In the genomic region with DNA sequence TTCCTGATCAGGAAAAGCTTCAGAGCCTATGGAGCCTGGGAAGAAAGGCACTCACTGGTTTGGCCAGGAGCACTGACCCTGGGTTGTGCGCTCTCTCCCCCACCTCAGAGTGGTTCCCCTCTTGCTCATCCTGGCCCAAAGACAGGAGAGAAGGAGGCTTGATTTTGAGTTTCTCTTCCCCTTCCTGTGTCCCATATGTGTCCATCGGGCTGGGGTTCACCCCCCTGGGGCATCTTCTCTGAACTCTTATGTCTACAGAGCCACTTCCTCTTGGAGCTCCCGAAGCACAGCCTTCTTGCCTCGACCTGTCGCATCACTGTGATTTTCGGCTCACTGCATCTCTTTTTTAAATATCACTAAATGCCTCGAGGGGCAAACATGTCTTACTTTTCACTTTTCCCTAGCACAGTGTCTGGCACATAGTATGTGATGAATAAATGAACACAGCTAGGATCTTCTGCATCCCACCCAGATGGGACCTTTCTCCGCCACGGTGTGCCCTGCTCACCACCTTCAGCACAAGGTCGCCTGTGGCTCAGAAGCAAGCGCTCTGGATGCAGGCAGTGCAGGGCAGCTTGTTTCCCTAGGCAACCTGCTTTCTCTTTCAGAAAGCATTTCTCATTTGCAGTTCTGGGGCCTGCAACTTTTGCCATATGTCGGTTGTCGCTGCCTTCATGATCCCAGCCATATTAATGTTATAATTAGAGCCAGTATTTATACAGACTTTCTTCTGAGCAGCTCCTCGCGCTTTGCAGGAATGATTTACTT, we compare ENCODE assay signal across 12 cellular contexts.
DNase-seq lines count a peak whose midpoint lies in the region; ATAC-seq, FAIRE-seq and TF ChIP-seq lines count a peak whose summit lies in the region.
"Had no signal": no experiment of that assay in that cellular context is flagged by ENCODE, and none has a peak within 500 bp of the region (broad histone marks: within the 10 kb centered on the region; RNA-seq: fewer than 3 reads in every experiment).

No MANE protein-coding gene starts in this region.

- H3K36me3 ChIP-seq in pancreas, result no peaks in the 10 kb centered on the region

- no peaks in the 10 kb centered on the region for H3K36me3 Mint-ChIP-seq in activated naive CD4-positive, alpha-beta T cell treated with anti-CD3 and anti-CD28 coated beads, Interleukin-2, amount 10 ng/mL, durations not matched to agents 7 days and 5 days
- no peaks in the 10 kb centered on the region for H3K36me3 Mint-ChIP-seq in activated naive CD4-positive, alpha-beta T cell treated with anti-CD3 and anti-CD28 coated beads for 36 hours (ENCODE audit: low read depth)
- H3K36me3 Mint-ChIP-seq in T-helper 2 cell treated with Interferon-gamma antibody and Interleukin-4, amounts not matched to agents 5 μg/mL and 100 μg/mL, for 36 hours (ENCODE audit: low read depth), result no peaks in the 10 kb centered on the region
- no peaks in the 10 kb centered on the region for H3K36me3 Mint-ChIP-seq in stimulated activated naive B cell treated with anti-CD40 and anti-IgM and Interleukin-4, amounts not matched to agents 10 μg/mL and 1 μg/mL and 100 μg/mL, for 72 hours

- CTCF ChIA-PET in activated naive CD4-positive, alpha-beta T cell treated with anti-CD3 and anti-CD28 coated beads, Interleukin-2, amount 10 ng/mL, durations not matched to agents 7 days and 5 days (lab: Charles Lee), result interaction anchor here (1.0 to 1.3 kb wide), 2 partner anchors 10 to 15 kb away, joined by 3 read pairs; no protein-coding TSS in a partner anchor
- CTCF ChIA-PET in activated naive CD4-positive, alpha-beta T cell treated with anti-CD3 and anti-CD28 coated beads for 36 hours (lab: Charles Lee), result interaction anchor here (0.9 to 2.1 kb wide), 3 partner anchors 32 to 62 kb away, joined by 3 to 6 read pairs (median 3); no protein-coding TSS in a partner anchor

- H3K27ac ChIP-seq in pancreas, result no peak overlapping the region

- no peaks in the 10 kb centered on the region for H3K9me3 Mint-ChIP-seq in activated naive CD4-positive, alpha-beta T cell treated with anti-CD3 and anti-CD28 coated beads, Interleukin-2, amount 10 ng/mL, durations not matched to agents 7 days and 5 days
- H3K9me3 Mint-ChIP-seq in activated naive CD4-positive, alpha-beta T cell treated with anti-CD3 and anti-CD28 coated beads for 36 hours, result no peaks in the 10 kb centered on the region
- H3K9me3 Mint-ChIP-seq in T-helper 2 cell treated with Interferon-gamma antibody and Interleukin-4, amounts not matched to agents 5 μg/mL and 100 μg/mL, for 36 hours, result no peaks in the 10 kb centered on the region
- H3K9me3 Mint-ChIP-seq in stimulated activated naive B cell treated with anti-CD40 and anti-IgM and Interleukin-4, amounts not matched to agents 10 μg/mL and 1 μg/mL and 100 μg/mL, for 72 hours, result no peaks in the 10 kb centered on the region

- H3K4me1 ChIP-seq in pancreas, result no peaks in the 10 kb centered on the region

- DNase-seq in activated naive CD4-positive, alpha-beta T cell treated with anti-CD3 and anti-CD28 coated beads, Interleukin-2, amount 10 ng/mL, durations not matched to agents 7 days and 5 days, result peak; percentile 37
- DNase-seq in activated naive CD4-positive, alpha-beta T cell treated with anti-CD3 and anti-CD28 coated beads for 36 hours, result no peak
- DNase-seq in T-helper 2 cell treated with Interferon-gamma antibody and Interleukin-4, amounts not matched to agents 5 μg/mL and 100 μg/mL, for 36 hours (ENCODE audit: low spot score), result no peak
- peak; percentile 15 for DNase-seq in stimulated activated naive B cell treated with anti-CD40 and anti-IgM and Interleukin-4, amounts not matched to agents 10 μg/mL and 1 μg/mL and 100 μg/mL, for 72 hours
- DNase-seq in DMS153 (lab: John Stamatoyannopoulos, UW), result no peak
- no peak for DNase-seq in pancreas
- DNase-seq: activated naive CD4-positive, alpha-beta T cell treated with anti-CD3 and anti-CD28 coated beads, Interleukin-2, amount 50 U/mL, for 16 hours; NK-92 treated with Interleukin-12 subunit alpha and Interleukin-12 subunit beta, amount 100 ng/mL, for 24 hours; stimulated activated CD4-positive, alpha-beta T cell treated with anti-CD3 and anti-CD28 coated beads, Interleukin-15, amount 100 ng/mL, for 24 hours had no signal

- FAIRE-seq in pancreas (lab: Jason Lieb, UNC), result no peak
- FAIRE-seq: colon had no signal

- no peaks in the 10 kb centered on the region for H3K9me3 ChIP-seq in pancreas

- peak overlapping the region; percentile 79 for H3K27ac Mint-ChIP-seq in activated naive CD4-positive, alpha-beta T cell treated with anti-CD3 and anti-CD28 coated beads, Interleukin-2, amount 10 ng/mL, durations not matched to agents 7 days and 5 days
- H3K27ac Mint-ChIP-seq in activated naive CD4-positive, alpha-beta T cell treated with anti-CD3 and anti-CD28 coated beads for 36 hours, result no peak overlapping the region
- H3K27ac Mint-ChIP-seq in T-helper 2 cell treated with Interferon-gamma antibody and Interleukin-4, amounts not matched to agents 5 μg/mL and 100 μg/mL, for 36 hours, result peak overlapping the region; percentile 57
- H3K27ac Mint-ChIP-seq in stimulated activated naive B cell treated with anti-CD40 and anti-IgM and Interleukin-4, amounts not matched to agents 10 μg/mL and 1 μg/mL and 100 μg/mL, for 72 hours, result no peak overlapping the region

- 86 to 92% methylated on average over 15 of the region's 15 CpGs for WGBS in pancreas, 2 donors

- H3K27me3 Mint-ChIP-seq in activated naive CD4-positive, alpha-beta T cell treated with anti-CD3 and anti-CD28 coated beads, Interleukin-2, amount 10 ng/mL, durations not matched to agents 7 days and 5 days, result no peaks in the 10 kb centered on the region
- H3K27me3 Mint-ChIP-seq in activated naive CD4-positive, alpha-beta T cell treated with anti-CD3 and anti-CD28 coated beads for 36 hours (ENCODE audit: low read depth), result no peaks in the 10 kb centered on the region
- no peaks in the 10 kb centered on the region for H3K27me3 Mint-ChIP-seq in T-helper 2 cell treated with Interferon-gamma antibody and Interleukin-4, amounts not matched to agents 5 μg/mL and 100 μg/mL, for 36 hours (ENCODE audit: low read depth)
- peaks cover 0 to under 1% of the 10 kb centered on the region in 2 donors for H3K27me3 Mint-ChIP-seq in stimulated activated naive B cell treated with anti-CD40 and anti-IgM and Interleukin-4, amounts not matched to agents 10 μg/mL and 1 μg/mL and 100 μg/mL, for 72 hours

- peak overlapping the region; percentile 24 for H3K4me3 Mint-ChIP-seq in activated naive CD4-positive, alpha-beta T cell treated with anti-CD3 and anti-CD28 coated beads, Interleukin-2, amount 10 ng/mL, durations not matched to agents 7 days and 5 days
- no peak overlapping the region for H3K4me3 Mint-ChIP-seq in activated naive CD4-positive, alpha-beta T cell treated with anti-CD3 and anti-CD28 coated beads for 36 hours
- H3K4me3 Mint-ChIP-seq in T-helper 2 cell treated with Interferon-gamma antibody and Interleukin-4, amounts not matched to agents 5 μg/mL and 100 μg/mL, for 36 hours, result peak overlapping the region; percentile 25
- H3K4me3 Mint-ChIP-seq in stimulated activated naive B cell treated with anti-CD40 and anti-IgM and Interleukin-4, amounts not matched to agents 10 μg/mL and 1 μg/mL and 100 μg/mL, for 72 hours, result no peak overlapping the region

- no peak for TF ChIP-seq CTCF in pancreas (IDR thresholded peaks at IDR 0.05)

- peaks cover 31% of the 10 kb centered on the region for H3K4me1 Mint-ChIP-seq in activated naive CD4-positive, alpha-beta T cell treated with anti-CD3 and anti-CD28 coated beads, Interleukin-2, amount 10 ng/mL, durations not matched to agents 7 days and 5 days
- H3K4me1 Mint-ChIP-seq in activated naive CD4-positive, alpha-beta T cell treated with anti-CD3 and anti-CD28 coated beads for 36 hours (ENCODE audit: low read depth), result peaks cover 31% of the 10 kb centered on the region
- H3K4me1 Mint-ChIP-seq in T-helper 2 cell treated with Interferon-gamma antibody and Interleukin-4, amounts not matched to agents 5 μg/mL and 100 μg/mL, for 36 hours (ENCODE audit: low read depth), result peaks cover 41% of the 10 kb centered on the region
- H3K4me1 Mint-ChIP-seq in stimulated activated naive B cell treated with anti-CD40 and anti-IgM and Interleukin-4, amounts not matched to agents 10 μg/mL and 1 μg/mL and 100 μg/mL, for 72 hours, result peaks cover 6 to 26% of the 10 kb centered on the region in 2 donors

- intact Hi-C loops in activated naive CD4-positive, alpha-beta T cell treated with anti-CD3 and anti-CD28 coated beads for 36 hours (cut with micrococcal nuclease), result no loop called here
- intact Hi-C loops in pancreas (cut with DNase I), result no loop called here

- H3K27me3 ChIP-seq in pancreas, result no peaks in the 10 kb centered on the region

- H3K4me3 ChIP-seq in pancreas, result no peak overlapping the region

- ATAC-seq in HG03066 (IDR thresholded peaks at IDR 0.05; ENCODE audit: low read depth, unreplicated experiment), result peak; percentile 63
- ATAC-seq in stimulated activated naive B cell treated with anti-CD40 and anti-IgM and Interleukin-4, amounts not matched to agents 10 μg/mL and 1 μg/mL and 100 μg/mL, for 72 hours (replicated peaks), result peak; percentile 89 to 91
- no peak for ATAC-seq in HG02763 (IDR thresholded peaks at IDR 0.05; ENCODE audit: unreplicated experiment)
- no peak for ATAC-seq in pancreas

Comparison
In these comparisons a context has a peak if more than half of its experiments do, and no peak if none do; other contexts are left out.
1. DNase-seq: peak in activated naive CD4-positive, alpha-beta T cell treated with anti-CD3 and anti-CD28 coated beads, Interleukin-2, amount 10 ng/mL, durations not matched to agents 7 days and 5 days (single experiment) and stimulated activated naive B cell treated with anti-CD40 and anti-IgM and Interleukin-4, amounts not matched to agents 10 μg/mL and 1 μg/mL and 100 μg/mL, for 72 hours (single experiment); none in activated naive CD4-positive, alpha-beta T cell treated with anti-CD3 and anti-CD28 coated beads for 36 hours (single experiment), T-helper 2 cell treated with Interferon-gamma antibody and Interleukin-4, amounts not matched to agents 5 μg/mL and 100 μg/mL, for 36 hours (single experiment), DMS153 (single experiment) and pancreas (0 of 6).
2. H3K27ac Mint-ChIP-seq: peak in activated naive CD4-positive, alpha-beta T cell treated with anti-CD3 and anti-CD28 coated beads, Interleukin-2, amount 10 ng/mL, durations not matched to agents 7 days and 5 days (single experiment) and T-helper 2 cell treated with Interferon-gamma antibody and Interleukin-4, amounts not matched to agents 5 μg/mL and 100 μg/mL, for 36 hours (single experiment); none in activated naive CD4-positive, alpha-beta T cell treated with anti-CD3 and anti-CD28 coated beads for 36 hours (single experiment) and stimulated activated naive B cell treated with anti-CD40 and anti-IgM and Interleukin-4, amounts not matched to agents 10 μg/mL and 1 μg/mL and 100 μg/mL, for 72 hours (single experiment).
3. H3K4me3 Mint-ChIP-seq: peak in activated naive CD4-positive, alpha-beta T cell treated with anti-CD3 and anti-CD28 coated beads, Interleukin-2, amount 10 ng/mL, durations not matched to agents 7 days and 5 days (single experiment) and T-helper 2 cell treated with Interferon-gamma antibody and Interleukin-4, amounts not matched to agents 5 μg/mL and 100 μg/mL, for 36 hours (single experiment); none in activated naive CD4-positive, alpha-beta T cell treated with anti-CD3 and anti-CD28 coated beads for 36 hours (single experiment) and stimulated activated naive B cell treated with anti-CD40 and anti-IgM and Interleukin-4, amounts not matched to agents 10 μg/mL and 1 μg/mL and 100 μg/mL, for 72 hours (0 of 2).
4. ATAC-seq: peak in HG03066 (single experiment) and stimulated activated naive B cell treated with anti-CD40 and anti-IgM and Interleukin-4, amounts not matched to agents 10 μg/mL and 1 μg/mL and 100 μg/mL, for 72 hours (2 of 2); none in HG02763 (single experiment) and pancreas (0 of 4).